In genomic region chr10:96719850-96720421, GRCh38 we compare ENCODE assay signal across 8 cellular contexts. TPM values are rescaled to one million over a fixed set of nuclear protein-coding genes. Genes with fewer than 3 reads are reported as not detected.
A peak's percentile ranks its signal among the peaks of the same experiment; 100 is the strongest.
DNase-seq lines count a peak whose midpoint lies in the region; ATAC-seq and TF ChIP-seq lines count a peak whose summit lies in the region.

No MANE protein-coding gene starts in this region.

- H3K79me2 ChIP-seq in smooth muscle cell (ENCODE audit: low read depth): no peaks in the 10 kb centered on the region

- 4% methylated on average over 22 of the region's 38 CpGs for WGBS in smooth muscle cell (ENCODE audit: low lambda C conversion rate)

- peak overlapping the region; percentile 55 for H3K9ac ChIP-seq in iPS-18a (ENCODE audit: low read length)
- H3K9ac ChIP-seq in smooth muscle cell (ENCODE audit: low read depth): no peak overlapping the region

- DNase-seq in NCI-H2227 (lab: John Stamatoyannopoulos, UW; ENCODE audit: unreplicated experiment) (peak; percentile 41), NCI-H2227 treated with DMSO at 0.1 percent for 48 hours (lab: John Stamatoyannopoulos, UW) (no peak), RKO (ENCODE audit: low spot score) (peak; percentile 66), smooth muscle cell (lab: John Stamatoyannopoulos, UW; ENCODE audit: unreplicated experiment) (no peak), NCI-H2029 (lab: John Stamatoyannopoulos, UW) (no peak)
- DNase-seq in activated naive CD8-positive, alpha-beta T cell treated with anti-CD3 and anti-CD28 coated beads for 36 hours: peak; percentile 70

- H3K27me3 Mint-ChIP-seq in activated naive CD8-positive, alpha-beta T cell treated with anti-CD3 and anti-CD28 coated beads for 36 hours: peaks cover 3% of the 10 kb centered on the region

- H3K4me3 Mint-ChIP-seq in activated naive CD8-positive, alpha-beta T cell treated with anti-CD3 and anti-CD28 coated beads for 36 hours: peak overlapping the region; percentile 95

- peak overlapping the region; percentile 88 for H2AFZ ChIP-seq in smooth muscle cell (ENCODE audit: low read depth)

- H3K4me2 ChIP-seq in smooth muscle cell: peak overlapping the region; percentile 91

- no peaks in the 10 kb centered on the region for H4K20me1 ChIP-seq in smooth muscle cell (ENCODE audit: low read depth)

- no peaks in the 10 kb centered on the region for H3K36me3 ChIP-seq in iPS-18a (ENCODE audit: control insufficient read depth, low read depth, low read length)
- no peaks in the 10 kb centered on the region for H3K36me3 ChIP-seq in smooth muscle cell (ENCODE audit: low read depth)

- H3K4me3 ChIP-seq in iPS-18a (ENCODE audit: low read length) (peak overlapping the region; percentile 79), smooth muscle cell (peak overlapping the region; percentile 56)

- TF ChIP-seq CTCF in smooth muscle cell (IDR thresholded peaks at IDR 0.05; ENCODE audit: borderline replicate concordance, insufficient read depth, poor library complexity, severe bottlenecking): peak; percentile 34

- ATAC-seq in HG03095 (IDR thresholded peaks at IDR 0.05; ENCODE audit: unreplicated experiment): peak; percentile 58

- H3F3A ChIP-seq in smooth muscle cell (ENCODE audit: low read depth): no peaks in the 10 kb centered on the region

- H3K9me3 ChIP-seq in iPS-18a (ENCODE audit: control insufficient read depth, low read depth, low read length) (no peaks in the 10 kb centered on the region), smooth muscle cell (replicated peaks; ENCODE audit: low read depth) (no peaks in the 10 kb centered on the region)

- no peaks in the 10 kb centered on the region for H3K9me3 Mint-ChIP-seq in activated naive CD8-positive, alpha-beta T cell treated with anti-CD3 and anti-CD28 coated beads for 36 hours

- H3K36me3 Mint-ChIP-seq in activated naive CD8-positive, alpha-beta T cell treated with anti-CD3 and anti-CD28 coated beads for 36 hours: peaks cover 1% of the 10 kb centered on the region

- peak overlapping the region; percentile 90 for H3K27ac Mint-ChIP-seq in activated naive CD8-positive, alpha-beta T cell treated with anti-CD3 and anti-CD28 coated beads for 36 hours

- H3K4me1 Mint-ChIP-seq in activated naive CD8-positive, alpha-beta T cell treated with anti-CD3 and anti-CD28 coated beads for 36 hours: peaks cover 17% of the 10 kb centered on the region

- no peak overlapping the region for H3K27ac ChIP-seq in iPS-18a (ENCODE audit: low read length)
- no peak overlapping the region for H3K27ac ChIP-seq in smooth muscle cell (ENCODE audit: low read depth)

- H3K4me1 ChIP-seq in iPS-18a (ENCODE audit: control insufficient read depth, low read depth, low read length) (peaks cover 4% of the 10 kb centered on the region), smooth muscle cell (ENCODE audit: low read depth) (peaks cover 7% of the 10 kb centered on the region)

- peaks cover 10% of the 10 kb centered on the region for H3K27me3 ChIP-seq in iPS-18a (ENCODE audit: control insufficient read depth, insufficient read depth, low read length)
- peaks cover 39% of the 10 kb centered on the region for H3K27me3 ChIP-seq in smooth muscle cell (ENCODE audit: low read depth)

RNA-seq across cellular contexts. Expression of gene PIK3AP1, which starts 0.4 kb away (rescaled TPM):
- 1 to 10 TPM; 4.5 to 5.1 TPM for total RNA-seq in activated naive CD8-positive, alpha-beta T cell treated with anti-CD3 and anti-CD28 coated beads for 36 hours
- 0.09 and 1.2 TPM in 2 replicates for total RNA-seq in smooth muscle cell
- polyA plus RNA-seq in smooth muscle cell: not detected in 2 replicates

Comparison
In these comparisons a context has a peak if more than half of its experiments do, and no peak if none do; other contexts are left out.
1. DNase-seq: peak in NCI-H2227 (single experiment), RKO (single experiment) and activated naive CD8-positive, alpha-beta T cell treated with anti-CD3 and anti-CD28 coated beads for 36 hours (single experiment); none in NCI-H2227 treated with DMSO at 0.1 percent for 48 hours (single experiment), smooth muscle cell (single experiment) and NCI-H2029 (single experiment).